13 cellular contexts compared by ENCODE assay signal in genomic region chr15:84586641-84587160, GRCh38. TPM values are rescaled to one million over a fixed set of nuclear protein-coding genes. Genes with fewer than 3 reads are reported as not detected.
DNase-seq lines count a peak whose midpoint lies in the region; ATAC-seq and TF ChIP-seq lines count a peak whose summit lies in the region.
"Had no signal": no experiment of that assay in that cellular context is flagged by ENCODE, and none has a peak within 500 bp of the region (broad histone marks: within the 10 kb centered on the region; RNA-seq: fewer than 3 reads in every experiment).

No MANE protein-coding gene starts in this region.

- H3K79me2 ChIP-seq in GM23338 (replicated peaks; ENCODE audit: insufficient read depth): no peaks in the 10 kb centered on the region

- no peak overlapping the region for H3K27ac Mint-ChIP-seq in GM23338

- H3K9ac ChIP-seq in mesenchymal stem cell (ENCODE audit: low read length): peak overlapping the region; percentile 76

- no peak overlapping the region for H3K4ac ChIP-seq in mesenchymal stem cell (ENCODE audit: low read depth in 1 of 2, low read length in 2 of 2)

- no peak overlapping the region for H2BK120ac ChIP-seq in mesenchymal stem cell (ENCODE audit: low read depth, low read length)

- H3K27me3 ChIP-seq in GM23338 (ENCODE audit: insufficient read depth) (no peaks in the 10 kb centered on the region), mesenchymal stem cell (ENCODE audit: control insufficient read depth in 1 of 2, insufficient read depth in 1 of 2, low read length in 2 of 2) (no peaks in the 10 kb centered on the region)

- no peaks in the 10 kb centered on the region for H3K9me3 Mint-ChIP-seq in GM23338

- no peak overlapping the region for H2BK5ac ChIP-seq in mesenchymal stem cell (ENCODE audit: low read depth, low read length, poor library complexity, severe bottlenecking)

- H3K4me2 ChIP-seq in GM23338 (no peak overlapping the region), mesenchymal stem cell (ENCODE audit: low read length, poor library complexity, severe bottlenecking) (no peak overlapping the region)

- H3K14ac ChIP-seq in mesenchymal stem cell (ENCODE audit: low read length in 2 of 2): no peak overlapping the region

- H4K91ac ChIP-seq in mesenchymal stem cell (ENCODE audit: low read length): no peak overlapping the region

- no peaks in the 10 kb centered on the region for H3K9me2 ChIP-seq in GM23338 (ENCODE audit: insufficient read depth)

- no peak overlapping the region for H2BK15ac ChIP-seq in mesenchymal stem cell (ENCODE audit: low read depth, poor library complexity, severe bottlenecking)

- H3K4me3 Mint-ChIP-seq in GM23338: no peak overlapping the region

- H2BK12ac ChIP-seq in mesenchymal stem cell (ENCODE audit: low read length in 2 of 2): no peak overlapping the region

- no peak overlapping the region for H3K4me3 ChIP-seq in GM23338
- H3K4me3 ChIP-seq in epithelial cell of esophagus (ENCODE audit: low read length): no peak overlapping the region
- no peak overlapping the region for H3K4me3 ChIP-seq in mesenchymal stem cell (ENCODE audit: insufficient read depth in 1 of 2, low read depth in 1 of 2, low read length in 2 of 2)

- H3K9me3 ChIP-seq in mesenchymal stem cell (ENCODE audit: control insufficient read depth, low read length): no peaks in the 10 kb centered on the region

- peaks cover 18% of the 10 kb centered on the region for H3K4me1 Mint-ChIP-seq in GM23338

- WGBS in mesenchymal stem cell: no CpG with 5 or more reads among the region's 6 CpGs

- H4K20me1 ChIP-seq in GM23338 (replicated peaks; ENCODE audit: insufficient read depth): no peaks in the 10 kb centered on the region

- H2AFZ ChIP-seq in GM23338: 0 out of 2 replicates have a peak overlapping the region, but pooled peaks have one; percentile 95
- H2AFZ ChIP-seq in mesenchymal stem cell (ENCODE audit: low read depth, low read length): no peak overlapping the region

- H3K27ac ChIP-seq in GM23338 (ENCODE audit: low read depth) (no peak overlapping the region), mesenchymal stem cell (ENCODE audit: low read length, poor library complexity, severe bottlenecking) (no peak overlapping the region)

- H3K79me1 ChIP-seq in mesenchymal stem cell (replicated peaks; ENCODE audit: low read length, poor library complexity, severe bottlenecking): no peaks in the 10 kb centered on the region

- ATAC-seq in GM23338: no peak
- no peak for ATAC-seq in HG03095 (IDR thresholded peaks at IDR 0.05; ENCODE audit: unreplicated experiment)
- ATAC-seq in GM19397 (IDR thresholded peaks at IDR 0.05; ENCODE audit: unreplicated experiment): no peak

- H3K18ac ChIP-seq in mesenchymal stem cell (ENCODE audit: low read depth in 1 of 2, low read length in 2 of 2): no peak overlapping the region

- TF ChIP-seq CTCF in GM23338 (conservative IDR thresholded peaks at IDR 0.05; ENCODE audit: low read depth in 2 of 2) (no peak), epithelial cell of esophagus (IDR thresholded peaks at IDR 0.05; ENCODE audit: insufficient read depth, low read depth, low read length, missing control alignments) (no peak)

- DNase-seq in GM23338 (ENCODE audit: low spot score) (peak; percentile 32), NCI-H69 (lab: John Stamatoyannopoulos, UW) (peak; percentile 1), epithelial cell of esophagus (ENCODE audit: low read depth) (peak; percentile 74), mesenchymal stem cell (no peak), AG08395 (ENCODE audit: low spot score) (no peak)
- DNase-seq: C1 segment of cervical spinal cord, DMS 273 treated with DMSO at 0.1 percent for 48 hours, HCEC 1CT, NCI-H146, NCI-H748 treated with DMSO at 0.1 percent for 48 hours, SHP77 had no signal

- H3K27me3 Mint-ChIP-seq in GM23338 (ENCODE audit: insufficient read depth, low read depth, poor library complexity): peaks cover 16% of the 10 kb centered on the region

- H3K4me1 ChIP-seq in GM23338 (ENCODE audit: insufficient read depth) (peaks cover 14% of the 10 kb centered on the region; the same call in 1 of the 2 replicates), mesenchymal stem cell (ENCODE audit: control insufficient read depth, insufficient read depth, low read depth, low read length) (no peaks in the 10 kb centered on the region)

- H3F3A ChIP-seq in GM23338 (replicated peaks; ENCODE audit: low read depth): no peaks in the 10 kb centered on the region

- H3K36me3 Mint-ChIP-seq in GM23338 (ENCODE audit: low read depth): no peaks in the 10 kb centered on the region

- H3K23ac ChIP-seq in mesenchymal stem cell (ENCODE audit: low read length in 2 of 2): no peak overlapping the region

- H3K36me3 ChIP-seq in GM23338 (ENCODE audit: insufficient read depth) (no peaks in the 10 kb centered on the region), mesenchymal stem cell (ENCODE audit: control insufficient read depth in 1 of 2, insufficient read depth in 2 of 2, low read depth in 1 of 2, low read length in 2 of 2) (no peaks in the 10 kb centered on the region)

- H4K8ac ChIP-seq in mesenchymal stem cell (ENCODE audit: low read length): no peak overlapping the region

- H2AK5ac ChIP-seq in mesenchymal stem cell (ENCODE audit: low read length, severe bottlenecking): no peak overlapping the region

TF ChIP-seq in GM23338, 12 proteins besides CTCF, POLR2A, EP300 and RAD21 (continues in another document):
- TF ChIP-seq, protein P1, sequence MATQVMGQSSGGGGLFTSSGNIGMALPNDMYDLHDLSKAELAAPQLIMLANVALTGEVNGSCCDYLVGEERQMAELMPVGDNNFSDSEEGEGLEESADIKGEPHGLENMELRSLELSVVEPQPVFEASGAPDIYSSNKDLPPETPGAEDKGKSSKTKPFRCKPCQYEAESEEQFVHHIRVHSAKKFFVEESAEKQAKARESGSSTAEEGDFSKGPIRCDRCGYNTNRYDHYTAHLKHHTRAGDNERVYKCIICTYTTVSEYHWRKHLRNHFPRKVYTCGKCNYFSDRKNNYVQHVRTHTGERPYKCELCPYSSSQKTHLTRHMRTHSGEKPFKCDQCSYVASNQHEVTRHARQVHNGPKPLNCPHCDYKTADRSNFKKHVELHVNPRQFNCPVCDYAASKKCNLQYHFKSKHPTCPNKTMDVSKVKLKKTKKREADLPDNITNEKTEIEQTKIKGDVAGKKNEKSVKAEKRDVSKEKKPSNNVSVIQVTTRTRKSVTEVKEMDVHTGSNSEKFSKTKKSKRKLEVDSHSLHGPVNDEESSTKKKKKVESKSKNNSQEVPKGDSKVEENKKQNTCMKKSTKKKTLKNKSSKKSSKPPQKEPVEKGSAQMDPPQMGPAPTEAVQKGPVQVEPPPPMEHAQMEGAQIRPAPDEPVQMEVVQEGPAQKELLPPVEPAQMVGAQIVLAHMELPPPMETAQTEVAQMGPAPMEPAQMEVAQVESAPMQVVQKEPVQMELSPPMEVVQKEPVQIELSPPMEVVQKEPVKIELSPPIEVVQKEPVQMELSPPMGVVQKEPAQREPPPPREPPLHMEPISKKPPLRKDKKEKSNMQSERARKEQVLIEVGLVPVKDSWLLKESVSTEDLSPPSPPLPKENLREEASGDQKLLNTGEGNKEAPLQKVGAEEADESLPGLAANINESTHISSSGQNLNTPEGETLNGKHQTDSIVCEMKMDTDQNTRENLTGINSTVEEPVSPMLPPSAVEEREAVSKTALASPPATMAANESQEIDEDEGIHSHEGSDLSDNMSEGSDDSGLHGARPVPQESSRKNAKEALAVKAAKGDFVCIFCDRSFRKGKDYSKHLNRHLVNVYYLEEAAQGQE (IDR thresholded peaks at IDR 0.05; ENCODE audit: unreplicated experiment): no peak
- TF ChIP-seq CREB1 (CRISPR knock-in tag; IDR thresholded peaks at IDR 0.05; ENCODE audit: low read depth): no peak
- TF ChIP-seq STAT1 (IDR thresholded peaks at IDR 0.05; ENCODE audit: unreplicated experiment): no peak
- no peak for TF ChIP-seq NANOG (IDR thresholded peaks at IDR 0.05; ENCODE audit: borderline replicate concordance)
- TF ChIP-seq EZH2phosphoT487 (IDR thresholded peaks at IDR 0.05; ENCODE audit: unreplicated experiment): no peak
- TF ChIP-seq ZNF114 (CRISPR knock-in tag; IDR thresholded peaks at IDR 0.05): no peak

RNA-seq across cellular contexts. Expression of gene ZSCAN2, which starts 14.1 kb away (rescaled TPM):
- total RNA-seq in GM23338 (2014; rRNA removed; shearing (Covaris generic)): 63.9 and 93.0 TPM in 2 replicates
- polyA plus RNA-seq in GM23338 (2016; fragmentation: Nextera tagmentation; extraction: Ambion mirVana): 42.7 and 45.8 TPM in 2 replicates
- polyA plus RNA-seq in mesenchymal stem cell (2013, experiment 1 of 2): 9.3 TPM
- polyA plus RNA-seq in mesenchymal stem cell (2013, experiment 2 of 2): 9.2 TPM

Comparison
In these comparisons a context has a peak if more than half of its experiments do, and no peak if none do; other contexts are left out.
1. DNase-seq: peak in GM23338 (single experiment), NCI-H69 (single experiment) and epithelial cell of esophagus (single experiment); none in mesenchymal stem cell (single experiment) and AG08395 (single experiment).